In genomic region chr2:238449241-238449640, GRCh38 we compare ENCODE assay signal across 16 cellular contexts. TPM values are rescaled to one million over a fixed set of nuclear protein-coding genes. Genes with fewer than 3 reads are reported as not detected.
A peak's percentile ranks its signal among the peaks of the same experiment; 100 is the strongest.
DNase-seq lines count a peak whose midpoint lies in the region; ATAC-seq and TF ChIP-seq lines count a peak whose summit lies in the region.
"Had no signal": no experiment of that assay in that cellular context is flagged by ENCODE, and none has a peak within 500 bp of the region (broad histone marks: within the 10 kb centered on the region; RNA-seq: fewer than 3 reads in every experiment).

No MANE protein-coding gene starts in this region.

- peaks cover 15% of the 10 kb centered on the region for H4K20me1 ChIP-seq in osteoblast (ENCODE audit: insufficient read depth, low read length)

- H3K36me3 ChIP-seq in left ventricle myocardium inferior = peaks cover 46% of the 10 kb centered on the region
- peaks cover 3 to 81% of the 10 kb centered on the region in 2 donors for H3K36me3 ChIP-seq in gastroesophageal sphincter
- H3K36me3 ChIP-seq in osteoblast (ENCODE audit: insufficient read depth, low read length) = peaks cover 84% of the 10 kb centered on the region

- no peak for ATAC-seq in gastroesophageal sphincter
- no peak for ATAC-seq in left colon
- no peak for ATAC-seq in HG03097 (IDR thresholded peaks at IDR 0.05; ENCODE audit: low FRiP score, unreplicated experiment)

- peaks cover 78% of the 10 kb centered on the region for H3K79me2 ChIP-seq in osteoblast (ENCODE audit: insufficient read depth, low read length)

- H3K4me3 ChIP-seq in left ventricle myocardium inferior (no peak overlapping the region), gastroesophageal sphincter (no peak overlapping the region), osteoblast (ENCODE audit: insufficient read depth, low read length) (no peak overlapping the region)

- intact Hi-C loops in left ventricle myocardium inferior (cut with micrococcal nuclease) = no loop called here
- intact Hi-C loops in cardiac septum (cut with DNase I) = no loop called here
- intact Hi-C loops in left colon (cut with DNase I, micrococcal nuclease) = no loop called here

- H3K9me3 ChIP-seq in left ventricle myocardium inferior (replicated peaks) = no peaks in the 10 kb centered on the region
- H3K9me3 ChIP-seq in gastroesophageal sphincter = no peaks in the 10 kb centered on the region
- H3K9me3 ChIP-seq in osteoblast (ENCODE audit: low read depth, low read length) = no peaks in the 10 kb centered on the region

- WGBS in gastroesophageal sphincter (ENCODE audit: low coverage in 1 of 2), 2 donors = 62 to 75% methylated on average over 3 of the region's 8 CpGs

- no peak for TF ChIP-seq CTCF in left ventricle myocardium inferior (IDR thresholded peaks at IDR 0.05; ENCODE audit: borderline replicate concordance)
- TF ChIP-seq CTCF in gastroesophageal sphincter (IDR thresholded peaks at IDR 0.05) = no peak
- no peak for TF ChIP-seq CTCF in osteoblast (IDR thresholded peaks at IDR 0.05; ENCODE audit: extremely low read depth, low read depth, low read length)

- TF ChIP-seq EP300 in gastroesophageal sphincter (IDR thresholded peaks at IDR 0.05) = no peak

- H3K27me3 ChIP-seq in left ventricle myocardium inferior (ENCODE audit: low read depth) (no peaks in the 10 kb centered on the region), gastroesophageal sphincter (no peaks in the 10 kb centered on the region), osteoblast (ENCODE audit: insufficient read depth, low read length) (no peaks in the 10 kb centered on the region)

- peak overlapping the region; percentile 89 for H3K27ac ChIP-seq in left ventricle myocardium inferior (replicated peaks)
- peak overlapping the region in 3 of 4 donors; percentile 11 to 82 (median 78) for H3K27ac ChIP-seq in gastroesophageal sphincter
- peak overlapping the region; percentile 34 for H3K27ac ChIP-seq in osteoblast (ENCODE audit: low read depth, low read length)

- peaks cover 39% of the 10 kb centered on the region for H3K4me1 ChIP-seq in left ventricle myocardium inferior
- H3K4me1 ChIP-seq in gastroesophageal sphincter = peaks cover 0 to 34% (median 7%) of the 10 kb centered on the region in 3 donors
- peaks cover 2% of the 10 kb centered on the region for H3K4me1 ChIP-seq in osteoblast (ENCODE audit: insufficient read depth, low read length)

- no peak overlapping the region for H2AFZ ChIP-seq in osteoblast (ENCODE audit: low read length)

- TF ChIP-seq POLR2A in gastroesophageal sphincter (IDR thresholded peaks at IDR 0.05) = no peak

- DNase-seq in left ventricle myocardium inferior = no peak
- no peak for DNase-seq in cardiac septum (ENCODE audit: low spot score)
- no peak for DNase-seq in osteoblast (ENCODE audit: insufficient read length, low spot score, missing footprints)
- no peak for DNase-seq in HuH-7.5 (ENCODE audit: low spot score)
- no peak for DNase-seq in left colon
- DNase-seq in cerebellar nuclear complex (lab: John Stamatoyannopoulos, UW) = no peak
- DNase-seq: CD8-positive, alpha-beta memory T cell; MM.1S; NCI-H1105; NCI-H1694 treated with DMSO at 0.1 percent for 48 hours; NCI-H2171; NCI-H446 treated with DMSO at 0.1 percent for 48 hours; NCI-H748 treated with DMSO at 0.1 percent for 48 hours; SHP77 treated with DMSO at 0.1 percent for 48 hours had no signal

- no peak overlapping the region for H3K4me2 ChIP-seq in osteoblast (ENCODE audit: insufficient read depth, low read length)

RNA-seq across cellular contexts. Expression of gene ASB1, which starts 22.5 kb away (rescaled TPM):
- total RNA-seq in left ventricle myocardium inferior (52.6 TPM), cardiac septum (54.8 TPM), gastroesophageal sphincter (10 to 100 TPM; 27.9 to 39.3 (median 35.9) TPM), osteoblast (26.5 and 27.9 TPM in 2 replicates), left colon (10 to 100 TPM; 20.1 to 22.1 TPM)

Comparison
In these comparisons a context has a peak if more than half of its experiments do, and no peak if none do; other contexts are left out.
1. H3K27ac ChIP-seq: peak in every context shown above with its lines; median percentile 89 in left ventricle myocardium inferior; 78 in gastroesophageal sphincter; 34 in osteoblast.